In the genomic region with DNA sequence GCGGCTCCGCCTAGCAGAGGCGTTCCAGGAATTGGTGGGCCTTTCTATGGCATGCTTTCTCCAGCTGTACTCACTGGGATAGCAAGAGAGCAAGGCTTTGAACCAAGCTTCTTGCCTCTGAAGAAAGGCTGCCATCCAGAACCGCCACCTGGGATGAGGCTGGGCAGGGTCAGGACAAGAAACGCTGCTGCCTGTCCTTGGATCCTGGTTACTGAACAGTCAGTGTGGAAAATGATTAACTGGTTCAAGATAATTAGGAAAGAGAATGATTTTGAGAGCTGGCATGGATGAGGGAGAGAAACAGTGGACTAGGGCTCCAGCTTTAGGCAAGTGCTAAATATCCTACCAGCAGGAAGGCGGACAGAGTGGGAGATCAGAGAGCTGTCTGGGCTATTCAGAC, we compare ENCODE assay signal across 20 cellular contexts. TPM values are rescaled to one million over a fixed set of nuclear protein-coding genes. Genes with fewer than 3 reads are reported as not detected.
"Had no signal": no experiment of that assay in that cellular context is flagged by ENCODE, and none has a peak within 500 bp of the region (broad histone marks: within the 10 kb centered on the region; RNA-seq: fewer than 3 reads in every experiment).

No MANE protein-coding gene starts in this region.

- H3K27me3 ChIP-seq: heart left ventricle, left lung, tibial nerve, vagina had no signal

- H3K4me1 ChIP-seq: heart left ventricle, left lung, tibial nerve, vagina had no signal

- H3K4me3 Mint-ChIP-seq: activated CD4-positive, alpha-beta memory T cell treated with anti-CD3 and anti-CD28 coated beads, Interleukin-2, amount 10 ng/mL, durations not matched to agents 7 days and 5 days; activated naive CD8-positive, alpha-beta T cell treated with anti-CD3 and anti-CD28 coated beads, Interleukin-2, amount 10 ng/mL, durations not matched to agents 7 days and 5 days; activated T-cell treated with anti-CD3 and anti-CD28 coated beads, Interleukin-2, amount 50 U/mL, for 4 hours; nephron progenitor cell; stimulated activated naive B cell treated with anti-CD40 and anti-IgM and Interleukin-4, amounts not matched to agents 10 μg/mL and 1 μg/mL and 100 μg/mL, for 72 hours; T-helper 17 cell had no signal

- H3K27ac Mint-ChIP-seq: activated CD4-positive, alpha-beta memory T cell treated with anti-CD3 and anti-CD28 coated beads, Interleukin-2, amount 10 ng/mL, durations not matched to agents 7 days and 5 days; activated naive CD8-positive, alpha-beta T cell treated with anti-CD3 and anti-CD28 coated beads, Interleukin-2, amount 10 ng/mL, durations not matched to agents 7 days and 5 days; nephron progenitor cell; stimulated activated naive B cell treated with anti-CD40 and anti-IgM and Interleukin-4, amounts not matched to agents 10 μg/mL and 1 μg/mL and 100 μg/mL, for 72 hours; T-helper 17 cell had no signal

- DNase-seq: activated CD4-positive, alpha-beta memory T cell treated with anti-CD3 and anti-CD28 coated beads, Interleukin-2, amount 10 ng/mL, durations not matched to agents 7 days and 5 days; activated CD4-positive, alpha-beta T cell treated with anti-CD3 and anti-CD28 coated beads for 4 hours; activated naive CD8-positive, alpha-beta T cell treated with anti-CD3 and anti-CD28 coated beads, Interleukin-2, amount 10 ng/mL, durations not matched to agents 7 days and 5 days; activated T-cell treated with anti-CD3 and anti-CD28 coated beads, Interleukin-2, amount 50 U/mL, for 4 hours; cortex of kidney; effector CD4-positive, alpha-beta T cell; foreskin melanocyte; heart left ventricle; left lung; mammary epithelial cell; nephron progenitor cell; stimulated activated naive B cell treated with anti-CD40 and anti-IgM and Interleukin-4, amounts not matched to agents 10 μg/mL and 1 μg/mL and 100 μg/mL, for 72 hours; T-helper 17 cell; WERI-Rb-1 had no signal

- ATAC-seq: activated T-cell treated with anti-CD3 and anti-CD28 coated beads, Interleukin-2, amount 50 U/mL, for 4 hours; heart left ventricle; left lung; stimulated activated naive B cell treated with anti-CD40 and anti-IgM and Interleukin-4, amounts not matched to agents 10 μg/mL and 1 μg/mL and 100 μg/mL, for 72 hours; T-helper 17 cell had no signal

- H3K9me3 ChIP-seq: heart left ventricle, left lung, tibial nerve, vagina had no signal

- H3K27ac ChIP-seq: heart left ventricle, left lung, tibial nerve, vagina, WERI-Rb-1 had no signal

- H3K4me3 ChIP-seq: heart left ventricle, left lung, tibial nerve, vagina had no signal

- H3K9me3 Mint-ChIP-seq: activated CD4-positive, alpha-beta memory T cell treated with anti-CD3 and anti-CD28 coated beads, Interleukin-2, amount 10 ng/mL, durations not matched to agents 7 days and 5 days; activated naive CD8-positive, alpha-beta T cell treated with anti-CD3 and anti-CD28 coated beads, Interleukin-2, amount 10 ng/mL, durations not matched to agents 7 days and 5 days; activated T-cell treated with anti-CD3 and anti-CD28 coated beads, Interleukin-2, amount 50 U/mL, for 4 hours; nephron progenitor cell; stimulated activated naive B cell treated with anti-CD40 and anti-IgM and Interleukin-4, amounts not matched to agents 10 μg/mL and 1 μg/mL and 100 μg/mL, for 72 hours had no signal

- H3K27me3 Mint-ChIP-seq: activated CD4-positive, alpha-beta memory T cell treated with anti-CD3 and anti-CD28 coated beads, Interleukin-2, amount 10 ng/mL, durations not matched to agents 7 days and 5 days; activated naive CD8-positive, alpha-beta T cell treated with anti-CD3 and anti-CD28 coated beads, Interleukin-2, amount 10 ng/mL, durations not matched to agents 7 days and 5 days; stimulated activated naive B cell treated with anti-CD40 and anti-IgM and Interleukin-4, amounts not matched to agents 10 μg/mL and 1 μg/mL and 100 μg/mL, for 72 hours; T-helper 17 cell had no signal

- H3K36me3 ChIP-seq: vagina, WERI-Rb-1 had no signal

- H3K4me1 Mint-ChIP-seq: activated CD4-positive, alpha-beta memory T cell treated with anti-CD3 and anti-CD28 coated beads, Interleukin-2, amount 10 ng/mL, durations not matched to agents 7 days and 5 days; activated naive CD8-positive, alpha-beta T cell treated with anti-CD3 and anti-CD28 coated beads, Interleukin-2, amount 10 ng/mL, durations not matched to agents 7 days and 5 days had no signal

RNA-seq across cellular contexts. Expression of gene INSM1, which starts 31.8 kb away (rescaled TPM):
- total RNA-seq: activated CD4-positive, alpha-beta memory T cell treated with anti-CD3 and anti-CD28 coated beads, Interleukin-2, amount 10 ng/mL, durations not matched to agents 7 days and 5 days; activated naive CD8-positive, alpha-beta T cell treated with anti-CD3 and anti-CD28 coated beads, Interleukin-2, amount 10 ng/mL, durations not matched to agents 7 days and 5 days; endothelial cell of umbilical vein; fibroblast of lung; left lung; mammary epithelial cell; mononuclear cell; osteocyte; T-helper 17 cell; tibial nerve; vagina had no signal
- polyA plus RNA-seq: endothelial cell of umbilical vein, fibroblast of lung, heart left ventricle, mammary epithelial cell had no signal
